ENCODE assay signal across 1 cellular context in genomic region chr2:240595381-240596079, GRCh38.
TF ChIP-seq lines count a peak whose summit lies in the region.

No MANE protein-coding gene starts in this region.

TF ChIP-seq in HepG2, 621 proteins besides CTCF, POLR2A, EP300 and RAD21 (continues in another document):
- TF ChIP-seq MED13 (CRISPR knock-in tag; IDR thresholded peaks at IDR 0.05) (no peak), ZNF337 (CRISPR knock-in tag; IDR thresholded peaks at IDR 0.05; ENCODE audit: borderline replicate concordance, low read depth) (no peak), MIER3 (CRISPR knock-in tag; IDR thresholded peaks at IDR 0.05; ENCODE audit: borderline replicate concordance) (no peak), PAXIP1 (CRISPR knock-in tag; conservative IDR thresholded peaks at IDR 0.05) (0 out of 2 replicates have a peak, but pooled peaks have one; percentile 19), TFAP4 (IDR thresholded peaks at IDR 0.05; ENCODE audit: borderline replicate concordance, low read depth) (no peak), ZNF274 (CRISPR knock-in tag; IDR thresholded peaks at IDR 0.05) (no peak), ATF6 (CRISPR knock-in tag; conservative IDR thresholded peaks at IDR 0.05) (no peak), FOSL2 (CRISPR knock-in tag; IDR thresholded peaks at IDR 0.05) (no peak), CAMTA2 (CRISPR knock-in tag; IDR thresholded peaks at IDR 0.05; ENCODE audit: borderline replicate concordance) (0 out of 2 replicates have a peak, but pooled peaks have one; percentile 73), RFXAP (CRISPR knock-in tag; IDR thresholded peaks at IDR 0.05; ENCODE audit: borderline replicate concordance) (0 out of 2 replicates have a peak, but pooled peaks have one; percentile 27), NFKBIZ (CRISPR knock-in tag; IDR thresholded peaks at IDR 0.05) (no peak), KDM5B (CRISPR knock-in tag; IDR thresholded peaks at IDR 0.05; ENCODE audit: borderline replicate concordance) (peak; percentile 70), ZNF891 (CRISPR knock-in tag; IDR thresholded peaks at IDR 0.05) (0 out of 2 replicates have a peak, but pooled peaks have one; percentile 29), GATAD1 (CRISPR knock-in tag; IDR thresholded peaks at IDR 0.05) (no peak), SMC3 (IDR thresholded peaks at IDR 0.05; ENCODE audit: low read length) (peak; percentile 57), ZNF564 (CRISPR knock-in tag; IDR thresholded peaks at IDR 0.05) (no peak), JUNB (CRISPR knock-in tag; IDR thresholded peaks at IDR 0.05; ENCODE audit: borderline replicate concordance) (no peak), STAG1 (CRISPR knock-in tag; IDR thresholded peaks at IDR 0.05) (peak; percentile 66), ZXDC (CRISPR knock-in tag; IDR thresholded peaks at IDR 0.05) (no peak), ZNF788 (CRISPR knock-in tag; IDR thresholded peaks at IDR 0.05; ENCODE audit: borderline replicate concordance) (0 out of 2 replicates have a peak, but pooled peaks have one; percentile 57)
- TF ChIP-seq, protein P1, sequence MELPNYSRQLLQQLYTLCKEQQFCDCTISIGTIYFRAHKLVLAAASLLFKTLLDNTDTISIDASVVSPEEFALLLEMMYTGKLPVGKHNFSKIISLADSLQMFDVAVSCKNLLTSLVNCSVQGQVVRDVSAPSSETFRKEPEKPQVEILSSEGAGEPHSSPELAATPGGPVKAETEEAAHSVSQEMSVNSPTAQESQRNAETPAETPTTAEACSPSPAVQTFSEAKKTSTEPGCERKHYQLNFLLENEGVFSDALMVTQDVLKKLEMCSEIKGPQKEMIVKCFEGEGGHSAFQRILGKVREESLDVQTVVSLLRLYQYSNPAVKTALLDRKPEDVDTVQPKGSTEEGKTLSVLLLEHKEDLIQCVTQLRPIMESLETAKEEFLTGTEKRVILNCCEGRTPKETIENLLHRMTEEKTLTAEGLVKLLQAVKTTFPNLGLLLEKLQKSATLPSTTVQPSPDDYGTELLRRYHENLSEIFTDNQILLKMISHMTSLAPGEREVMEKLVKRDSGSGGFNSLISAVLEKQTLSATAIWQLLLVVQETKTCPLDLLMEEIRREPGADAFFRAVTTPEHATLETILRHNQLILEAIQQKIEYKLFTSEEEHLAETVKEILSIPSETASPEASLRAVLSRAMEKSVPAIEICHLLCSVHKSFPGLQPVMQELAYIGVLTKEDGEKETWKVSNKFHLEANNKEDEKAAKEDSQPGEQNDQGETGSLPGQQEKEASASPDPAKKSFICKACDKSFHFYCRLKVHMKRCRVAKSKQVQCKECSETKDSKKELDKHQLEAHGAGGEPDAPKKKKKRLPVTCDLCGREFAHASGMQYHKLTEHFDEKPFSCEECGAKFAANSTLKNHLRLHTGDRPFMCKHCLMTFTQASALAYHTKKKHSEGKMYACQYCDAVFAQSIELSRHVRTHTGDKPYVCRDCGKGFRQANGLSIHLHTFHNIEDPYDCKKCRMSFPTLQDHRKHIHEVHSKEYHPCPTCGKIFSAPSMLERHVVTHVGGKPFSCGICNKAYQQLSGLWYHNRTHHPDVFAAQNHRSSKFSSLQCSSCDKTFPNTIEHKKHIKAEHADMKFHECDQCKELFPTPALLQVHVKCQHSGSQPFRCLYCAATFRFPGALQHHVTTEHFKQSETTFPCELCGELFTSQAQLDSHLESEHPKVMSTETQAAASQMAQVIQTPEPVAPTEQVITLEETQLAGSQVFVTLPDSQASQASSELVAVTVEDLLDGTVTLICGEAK (IDR thresholded peaks at IDR 0.05) = no peak
- TF ChIP-seq, protein P1 (CRISPR knock-in tag; IDR thresholded peaks at IDR 0.05) = 0 out of 2 replicates have a peak, but pooled peaks have one; percentile 17
- TF ChIP-seq, protein P2, sequence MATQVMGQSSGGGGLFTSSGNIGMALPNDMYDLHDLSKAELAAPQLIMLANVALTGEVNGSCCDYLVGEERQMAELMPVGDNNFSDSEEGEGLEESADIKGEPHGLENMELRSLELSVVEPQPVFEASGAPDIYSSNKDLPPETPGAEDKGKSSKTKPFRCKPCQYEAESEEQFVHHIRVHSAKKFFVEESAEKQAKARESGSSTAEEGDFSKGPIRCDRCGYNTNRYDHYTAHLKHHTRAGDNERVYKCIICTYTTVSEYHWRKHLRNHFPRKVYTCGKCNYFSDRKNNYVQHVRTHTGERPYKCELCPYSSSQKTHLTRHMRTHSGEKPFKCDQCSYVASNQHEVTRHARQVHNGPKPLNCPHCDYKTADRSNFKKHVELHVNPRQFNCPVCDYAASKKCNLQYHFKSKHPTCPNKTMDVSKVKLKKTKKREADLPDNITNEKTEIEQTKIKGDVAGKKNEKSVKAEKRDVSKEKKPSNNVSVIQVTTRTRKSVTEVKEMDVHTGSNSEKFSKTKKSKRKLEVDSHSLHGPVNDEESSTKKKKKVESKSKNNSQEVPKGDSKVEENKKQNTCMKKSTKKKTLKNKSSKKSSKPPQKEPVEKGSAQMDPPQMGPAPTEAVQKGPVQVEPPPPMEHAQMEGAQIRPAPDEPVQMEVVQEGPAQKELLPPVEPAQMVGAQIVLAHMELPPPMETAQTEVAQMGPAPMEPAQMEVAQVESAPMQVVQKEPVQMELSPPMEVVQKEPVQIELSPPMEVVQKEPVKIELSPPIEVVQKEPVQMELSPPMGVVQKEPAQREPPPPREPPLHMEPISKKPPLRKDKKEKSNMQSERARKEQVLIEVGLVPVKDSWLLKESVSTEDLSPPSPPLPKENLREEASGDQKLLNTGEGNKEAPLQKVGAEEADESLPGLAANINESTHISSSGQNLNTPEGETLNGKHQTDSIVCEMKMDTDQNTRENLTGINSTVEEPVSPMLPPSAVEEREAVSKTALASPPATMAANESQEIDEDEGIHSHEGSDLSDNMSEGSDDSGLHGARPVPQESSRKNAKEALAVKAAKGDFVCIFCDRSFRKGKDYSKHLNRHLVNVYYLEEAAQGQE (IDR thresholded peaks at IDR 0.05; ENCODE audit: borderline replicate concordance in 1 of 2, low read depth in 1 of 2, low read length in 2 of 2) = no peak
- TF ChIP-seq, protein P3, sequence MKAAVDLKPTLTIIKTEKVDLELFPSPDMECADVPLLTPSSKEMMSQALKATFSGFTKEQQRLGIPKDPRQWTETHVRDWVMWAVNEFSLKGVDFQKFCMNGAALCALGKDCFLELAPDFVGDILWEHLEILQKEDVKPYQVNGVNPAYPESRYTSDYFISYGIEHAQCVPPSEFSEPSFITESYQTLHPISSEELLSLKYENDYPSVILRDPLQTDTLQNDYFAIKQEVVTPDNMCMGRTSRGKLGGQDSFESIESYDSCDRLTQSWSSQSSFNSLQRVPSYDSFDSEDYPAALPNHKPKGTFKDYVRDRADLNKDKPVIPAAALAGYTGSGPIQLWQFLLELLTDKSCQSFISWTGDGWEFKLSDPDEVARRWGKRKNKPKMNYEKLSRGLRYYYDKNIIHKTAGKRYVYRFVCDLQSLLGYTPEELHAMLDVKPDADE (CRISPR knock-in tag; IDR thresholded peaks at IDR 0.05) = no peak
